ENCODE assay signal across 8 cellular contexts in the genomic region with DNA sequence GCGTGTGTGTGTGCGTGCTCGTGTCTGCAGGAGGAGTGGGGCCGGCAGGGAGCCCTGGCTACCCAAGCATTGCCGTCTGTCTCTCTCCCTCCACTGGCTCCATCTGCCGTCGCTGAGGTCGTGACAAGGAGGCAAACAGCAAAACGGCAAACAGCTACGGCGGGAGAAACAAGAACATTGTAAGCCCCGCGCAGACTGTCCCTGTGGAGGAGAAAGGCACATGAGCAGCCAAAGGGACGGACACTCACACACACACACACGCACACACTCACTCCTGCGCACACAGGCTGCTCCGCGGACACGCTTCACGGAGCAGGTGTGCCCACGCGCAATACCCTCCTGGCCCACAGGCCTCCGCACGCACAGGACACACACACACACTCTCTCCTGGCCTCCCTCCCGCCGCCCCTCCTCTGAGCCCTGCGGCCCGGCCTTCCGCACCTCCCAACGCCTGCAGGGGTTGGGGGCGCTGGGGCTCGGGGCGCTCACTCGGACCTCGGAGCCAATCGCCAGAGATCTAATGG. TPM values are rescaled to one million over a fixed set of nuclear protein-coding genes. Genes with fewer than 3 reads are reported as not detected.
DNase-seq lines count a peak whose midpoint lies in the region; ATAC-seq, FAIRE-seq and TF ChIP-seq lines count a peak whose summit lies in the region.

No MANE protein-coding gene starts in this region.

- ATAC-seq in GM12878 (peak; percentile 59), HepG2 (peak; percentile 25), GM18861 (IDR thresholded peaks at IDR 0.05; ENCODE audit: unreplicated experiment) (no peak)

- H3K9ac ChIP-seq in MM.1S (ENCODE audit: low read length) (no peak overlapping the region), GM12878 (ENCODE audit: control insufficient read depth, insufficient read depth, low read length) (peak overlapping the region; percentile 56; the same call in 1 of the 2 replicates), HepG2 (ENCODE audit: insufficient read depth, low read depth, low read length) (no peak overlapping the region)

- TF ChIP-seq RAD21 in GM12878 (IDR thresholded peaks at IDR 0.05; ENCODE audit: insufficient read depth, low read depth, low read length) (no peak), HepG2 (CRISPR knock-in tag; IDR thresholded peaks at IDR 0.05) (no peak)

- TF ChIP-seq CTCF in MM.1S (IDR thresholded peaks at IDR 0.05; ENCODE audit: low read length) = no peak
- no peak for TF ChIP-seq CTCF in GM12878 (IDR thresholded peaks at IDR 0.05 in 2 of 3, conservative IDR thresholded peaks at IDR 0.05 in 1 of 3; ENCODE audit: control insufficient read depth in 2 of 3, extremely low read depth in 1 of 3, insufficient read depth in 1 of 3, low read depth in 3 of 3, low read length in 3 of 3)
- TF ChIP-seq CTCF in HepG2 (CRISPR knock-in tag; IDR thresholded peaks at IDR 0.05) = no peak
- no peak for TF ChIP-seq CTCF in thyroid gland (IDR thresholded peaks at IDR 0.05)
- TF ChIP-seq CTCF in HFFc6 (IDR thresholded peaks at IDR 0.05) = no peak

- H3K27me3 Mint-ChIP-seq in T-helper 1 cell treated with Interleukin-12 subunit alpha and Interleukin-12 subunit beta and Interleukin-4 antibody, amounts not matched to agents 30 μg/mL and 1 μg/mL, for 36 hours (ENCODE audit: low read depth) = no peaks in the 10 kb centered on the region
- peaks cover 9% of the 10 kb centered on the region for H3K27me3 Mint-ChIP-seq in HFFc6 (ENCODE audit: insufficient read depth)

- peak overlapping the region; percentile 93 for H3K4me2 ChIP-seq in MM.1S (ENCODE audit: low read depth, low read length)
- H3K4me2 ChIP-seq in GM12878 (ENCODE audit: control insufficient read depth, insufficient read depth) = peak overlapping the region; percentile 89
- peak overlapping the region; percentile 87 for H3K4me2 ChIP-seq in HepG2 (ENCODE audit: low read depth, low read length)

- POLR2A ChIA-PET in GM12878 (lab: Charles Lee) = interaction anchor here (0.6 kb wide), 1 partner anchor 14 kb away, joined by 3 read pairs; no protein-coding TSS in a partner anchor
- POLR2A ChIA-PET in HepG2 (lab: Yijun Ruan, JAX) = no interaction called here

- no peaks in the 10 kb centered on the region for H3K36me3 ChIP-seq in MM.1S (replicated peaks; ENCODE audit: insufficient read depth, low read length)
- H3K36me3 ChIP-seq in GM12878 (ENCODE audit: control insufficient read depth in 2 of 2, insufficient read depth in 2 of 2, low read length in 1 of 2) = no peaks in the 10 kb centered on the region
- no peaks in the 10 kb centered on the region for H3K36me3 ChIP-seq in HepG2 (replicated peaks in 1 of 2; ENCODE audit: control insufficient read depth in 1 of 2, insufficient read depth in 2 of 2, low read length in 2 of 2)
- no peaks in the 10 kb centered on the region for H3K36me3 ChIP-seq in thyroid gland

- H3K36me3 Mint-ChIP-seq in T-helper 1 cell treated with Interleukin-12 subunit alpha and Interleukin-12 subunit beta and Interleukin-4 antibody, amounts not matched to agents 30 μg/mL and 1 μg/mL, for 36 hours (ENCODE audit: low read depth) = no peaks in the 10 kb centered on the region
- H3K36me3 Mint-ChIP-seq in HFFc6 (ENCODE audit: low read depth) = no peaks in the 10 kb centered on the region

- H3K9me3 ChIP-seq in MM.1S (replicated peaks; ENCODE audit: insufficient read depth, low read length) = no peaks in the 10 kb centered on the region
- no peaks in the 10 kb centered on the region for H3K9me3 ChIP-seq in GM12878 (replicated peaks; ENCODE audit: control insufficient read depth, insufficient read depth, low read length)
- no peaks in the 10 kb centered on the region for H3K9me3 ChIP-seq in HepG2 (ENCODE audit: low read length)
- no peaks in the 10 kb centered on the region for H3K9me3 ChIP-seq in thyroid gland

- no peaks in the 10 kb centered on the region for H3K9me3 Mint-ChIP-seq in T-helper 1 cell treated with Interleukin-12 subunit alpha and Interleukin-12 subunit beta and Interleukin-4 antibody, amounts not matched to agents 30 μg/mL and 1 μg/mL, for 36 hours
- no peaks in the 10 kb centered on the region for H3K9me3 Mint-ChIP-seq in HFFc6

- H2AFZ ChIP-seq in MM.1S (ENCODE audit: low read length) = no peak overlapping the region
- peak overlapping the region; percentile 78 for H2AFZ ChIP-seq in GM12878 (ENCODE audit: control insufficient read depth, low read depth, low read length)
- no peak overlapping the region for H2AFZ ChIP-seq in HepG2 (ENCODE audit: low read length)

- intact Hi-C loops in GM12878 (cut with micrococcal nuclease; ENCODE audit: unreplicated experiment) (loop anchor here (10.0 kb wide), 1 partner anchor 454 kb away; no protein-coding TSS in a partner anchor), HepG2 (cut with micrococcal nuclease; ENCODE audit: unreplicated experiment) (no loop called here), thyroid gland (cut with DNase I) (no loop called here)

- BruUV-seq in GM12878 (replicated peaks; lab: Mats Ljungman, UMichigan) (no TSS peak), HepG2 (replicated peaks; lab: Mats Ljungman, UMichigan) (no TSS peak)

- H3K27me3 ChIP-seq in MM.1S (replicated peaks; ENCODE audit: insufficient read depth, low read length) = peaks cover 95% of the 10 kb centered on the region
- no peaks in the 10 kb centered on the region; a peak in 1 of 4 replicates for H3K27me3 ChIP-seq in GM12878 (replicated peaks in 1 of 2; ENCODE audit: control insufficient read depth in 2 of 2, insufficient read depth in 2 of 2, low read length in 1 of 2)
- peaks cover 9 to 95% of the 10 kb centered on the region in 2 experiments; a peak in 4 of 5 replicates for H3K27me3 ChIP-seq in HepG2 (ENCODE audit: control insufficient read depth in 1 of 2, insufficient read depth in 2 of 2, low read length in 2 of 2)
- no peaks in the 10 kb centered on the region for H3K27me3 ChIP-seq in thyroid gland

- H3F3A ChIP-seq in MM.1S (ENCODE audit: insufficient read depth, low read length) = no peaks in the 10 kb centered on the region; the same call in 1 of the 2 replicates

- H3K4me1 ChIP-seq in MM.1S (ENCODE audit: low read length) (no peaks in the 10 kb centered on the region), GM12878 (ENCODE audit: control insufficient read depth, insufficient read depth, low read length) (peaks cover 49% of the 10 kb centered on the region), HepG2 (ENCODE audit: insufficient read depth, low read length) (peaks cover 14% of the 10 kb centered on the region), thyroid gland (peaks cover 18 to 43% of the 10 kb centered on the region in 2 donors)

- 3% methylated on average over 33 of the region's 36 CpGs for WGBS in GM12878 (ENCODE audit: insufficient coverage, insufficient replicate concordance, low lambda C conversion rate, missing lambda C conversion rate)
- 12% methylated on average over 21 of the region's 36 CpGs for WGBS in HepG2 (ENCODE audit: low lambda C conversion rate)
- WGBS in thyroid gland, 2 donors = 3 to 8% methylated on average over 15 to 33 of the region's 36 CpGs

- SMC1A ChIA-PET in GM12878 (lab: Charles Lee; ENCODE audit: uncharacterized antibody, unreplicated experiment) = no interaction called here

- no peak for DNase-seq in T-helper 1 cell
- DNase-seq in MM.1S = no peak
- no peak for DNase-seq in GM12878 (ENCODE audit: low read depth, low spot score)
- DNase-seq in HepG2 (ENCODE audit: low spot score) = no peak
- DNase-seq in thyroid gland = peak; percentile 80 to 82
- DNase-seq in HFFc6 = no peak

- no peak for TF ChIP-seq POLR2A in GM12878 (IDR thresholded peaks at IDR 0.05; ENCODE audit: low read depth, low read length)
- TF ChIP-seq POLR2A in HepG2 (IDR thresholded peaks at IDR 0.05; ENCODE audit: insufficient read depth in 1 of 2, low read depth in 2 of 2, low read length in 2 of 2) = no peak
- peak in 1 of 2 donors; percentile 30 for TF ChIP-seq POLR2A in thyroid gland (IDR thresholded peaks at IDR 0.05)

- H3K4me1 Mint-ChIP-seq in T-helper 1 cell treated with Interleukin-12 subunit alpha and Interleukin-12 subunit beta and Interleukin-4 antibody, amounts not matched to agents 30 μg/mL and 1 μg/mL, for 36 hours (ENCODE audit: low read depth) = peaks cover 20% of the 10 kb centered on the region
- H3K4me1 Mint-ChIP-seq in HFFc6 (ENCODE audit: low read depth) = peaks cover 9% of the 10 kb centered on the region

- CTCF ChIA-PET in GM12878 (lab: Yijun Ruan, JAX) (interaction anchor here (0.7 to 2.2 kb wide), 5 partner anchors 9 to 207 kb away, joined by 3 to 5 read pairs (median 3); partner anchors contain the start of gene CALCOCO1), HepG2 (lab: Yijun Ruan, JAX; ENCODE audit: low intra/inter-chr PET ratio, low total read pairs) (no interaction called here)

- H3K4me3 ChIP-seq in MM.1S (ENCODE audit: low read length) = peak overlapping the region; percentile 55
- peak overlapping the region; percentile 68; the same call in 1 of the 2 replicates for H3K4me3 ChIP-seq in GM12878
- H3K4me3 ChIP-seq in HepG2 (replicated peaks in 1 of 3; ENCODE audit: insufficient read depth in 1 of 3, low read depth in 2 of 3, low read length in 3 of 3) = peak overlapping the region; percentile 38 to 73 (median 45); a peak in 5 of 6 replicates
- H3K4me3 ChIP-seq in thyroid gland (replicated peaks in 1 of 3) = peak overlapping the region; percentile 12 to 46 (median 28)

- TF ChIP-seq EP300 in GM12878 (IDR thresholded peaks at IDR 0.05; ENCODE audit: borderline replicate concordance in 1 of 2, control insufficient read depth in 1 of 2, low read depth in 2 of 2, low read length in 2 of 2) (peak in 1 of 2 experiments; percentile 38; a peak in 3 of 4 replicates), HepG2 (IDR thresholded peaks at IDR 0.05; ENCODE audit: low read depth in 2 of 2, low read length in 2 of 2) (no peak), HepG2 (CRISPR knock-in tag; IDR thresholded peaks at IDR 0.05; ENCODE audit: borderline replicate concordance) (no peak)

- in situ Hi-C loops in GM12878 (cut with MboI) = no loop called here
- in situ Hi-C loops in HepG2 (cut with HindIII; ENCODE audit: extremely low pct_ligation_motif_present, low pct_unique_long_range_greater_than_20kb) = loop anchor here (10.0 kb wide), 1 partner anchor 464 kb away; no protein-coding TSS in a partner anchor

- H3K79me2 ChIP-seq in MM.1S (ENCODE audit: low read length) (no peaks in the 10 kb centered on the region), GM12878 (ENCODE audit: control insufficient read depth, insufficient read depth, low read length) (no peaks in the 10 kb centered on the region), HepG2 (ENCODE audit: insufficient read depth, low read length) (no peaks in the 10 kb centered on the region)

- no peak overlapping the region for H3K27ac ChIP-seq in MM.1S (ENCODE audit: low read length)
- peak overlapping the region; percentile 14; the same call in 1 of the 2 replicates for H3K27ac ChIP-seq in GM12878 (ENCODE audit: control insufficient read depth, insufficient read depth)
- H3K27ac ChIP-seq in HepG2 (ENCODE audit: extremely low read length, insufficient read depth, low read length) = no peak overlapping the region
- peak overlapping the region; percentile 52 to 87 (median 79) for H3K27ac ChIP-seq in thyroid gland

- FAIRE-seq in GM12878 (lab: Jason Lieb, UNC) = no peak
- FAIRE-seq in HepG2 (lab: Jason Lieb, UNC) = no peak

- H3K4me3 Mint-ChIP-seq in T-helper 1 cell treated with Interleukin-12 subunit alpha and Interleukin-12 subunit beta and Interleukin-4 antibody, amounts not matched to agents 30 μg/mL and 1 μg/mL, for 36 hours = peak overlapping the region; percentile 17
- no peak overlapping the region; the same call in 1 of the 2 replicates for H3K4me3 Mint-ChIP-seq in HFFc6

- H3K9me2 ChIP-seq in MM.1S (replicated peaks; ENCODE audit: insufficient read depth, low read length) = no peaks in the 10 kb centered on the region

- H4K20me1 ChIP-seq in MM.1S (ENCODE audit: insufficient read depth, low read length) (no peaks in the 10 kb centered on the region), GM12878 (ENCODE audit: control insufficient read depth, insufficient read depth) (no peaks in the 10 kb centered on the region), HepG2 (ENCODE audit: insufficient read depth, low read length) (no peaks in the 10 kb centered on the region)

- RAD21 ChIA-PET in GM12878 (lab: Charles Lee; ENCODE audit: unreplicated experiment) = interaction anchor here (0.9 to 2.0 kb wide), 3 partner anchors 50 to 468 kb away, joined by 3 to 7 read pairs (median 3); no protein-coding TSS in a partner anchor

- H3K27ac Mint-ChIP-seq in T-helper 1 cell treated with Interleukin-12 subunit alpha and Interleukin-12 subunit beta and Interleukin-4 antibody, amounts not matched to agents 30 μg/mL and 1 μg/mL, for 36 hours = no peak overlapping the region
- no peak overlapping the region for H3K27ac Mint-ChIP-seq in HFFc6

RNA-seq across cellular contexts. Expression of gene CISTR, which starts 0.9 kb away (rescaled TPM):
- 2.6 TPM in 1 of 2 replicates, not detected in the other for total RNA-seq in GM12878 (2013; cell fraction: nucleolus; rRNA removed)
- not detected in 2 replicates for total RNA-seq in GM12878 (2014; rRNA removed)
- total RNA-seq in GM12878 (2014; rRNA removed; fragmentation: Illumina TruSeq; extraction: Trizol) = not detected in 2 replicates
- total RNA-seq in GM12878 (2021) = not detected in 2 replicates
- not detected for polyA plus RNA-seq in GM12878 (2011; ENCODE audit: low read depth)
- 0.19 and 0.26 TPM in 2 replicates for polyA plus RNA-seq in GM12878 (2011; rRNA removed)
- polyA plus RNA-seq in GM12878 (2011; cell fraction: cytosol; rRNA removed) = 0.13 and 0.32 TPM in 2 replicates
- polyA plus RNA-seq in GM12878 (2011; cell fraction: nucleus; rRNA removed) = 0.73 and 1.7 TPM in 2 replicates
- not detected in 2 replicates for polyA plus RNA-seq in GM12878 (2012)
- not detected in 2 replicates for polyA plus RNA-seq in GM12878 (2014; fragmentation: Illumina TruSeq; extraction: Trizol)
- polyA plus RNA-seq in GM12878 (2014; fragmentation: Nextera tagmentation; extraction: Ambion mirVana) = not detected
- not detected in 2 replicates for polyA plus RNA-seq in GM12878 (2014; rRNA removed)
- polyA plus RNA-seq in GM12878 (2016; fragmentation: Nextera tagmentation; extraction: Ambion mirVana) = not detected
- polyA minus RNA-seq in GM12878 (2011; rRNA and poly(A)+ RNA removed) = 2.2 and 4.3 TPM in 2 replicates
- 3.3 TPM in 1 of 2 replicates, not detected in the other for polyA minus RNA-seq in GM12878 (2011; cell fraction: cytosol; rRNA and poly(A)+ RNA removed)
- polyA minus RNA-seq in GM12878 (2011; cell fraction: nucleus; rRNA and poly(A)+ RNA removed) = 2.1 and 3.4 TPM in 2 replicates
- total RNA-seq in HepG2 (2016; rRNA removed; fragmentation: Illumina TruSeq; extraction: Trizol) = not detected in 2 replicates
- not detected in 2 replicates for total RNA-seq in HepG2 (2016; cell fraction: cytosol; rRNA removed; fragmentation: Illumina TruSeq; extraction: Trizol; ENCODE audit: low read depth)
- not detected in 2 replicates for total RNA-seq in HepG2 (2016; cell fraction: insoluble cytoplasmic fraction; rRNA removed; fragmentation: Illumina TruSeq; extraction: Trizol)
- total RNA-seq in HepG2 (2016; cell fraction: membrane; rRNA removed; fragmentation: Illumina TruSeq; extraction: Trizol) = not detected in 2 replicates
- total RNA-seq in HepG2 (2016; cell fraction: nucleus; rRNA removed; fragmentation: Illumina TruSeq; extraction: Trizol) = not detected in 2 replicates
- not detected in 2 replicates for polyA plus RNA-seq in HepG2 (2011; rRNA removed)
- not detected in 2 replicates for polyA plus RNA-seq in HepG2 (2011; cell fraction: cytosol; rRNA removed)
- polyA plus RNA-seq in HepG2 (2011; cell fraction: nucleus; rRNA removed) = not detected in 2 replicates
- not detected in 2 replicates for polyA plus RNA-seq in HepG2 (2012)
- polyA plus RNA-seq in HepG2 (2016; cell fraction: cytosol; fragmentation: Illumina TruSeq; extraction: Trizol; ENCODE audit: low read depth) = not detected in 2 replicates
- not detected in 2 replicates for polyA plus RNA-seq in HepG2 (2016; cell fraction: insoluble cytoplasmic fraction; fragmentation: Illumina TruSeq; extraction: Trizol; ENCODE audit: low read depth)
- not detected in 2 replicates for polyA plus RNA-seq in HepG2 (2016; cell fraction: membrane; fragmentation: Illumina TruSeq; extraction: Trizol; ENCODE audit: low read depth)
- polyA plus RNA-seq in HepG2 (2016; cell fraction: nucleus; fragmentation: Illumina TruSeq; extraction: Trizol; ENCODE audit: insufficient read depth, low read depth) = not detected in 2 replicates
- not detected in 2 replicates for polyA minus RNA-seq in HepG2 (2011; rRNA and poly(A)+ RNA removed; ENCODE audit: low replicate concordance)
- polyA minus RNA-seq in HepG2 (2011; cell fraction: cytosol; rRNA and poly(A)+ RNA removed) = not detected in 2 replicates
- polyA minus RNA-seq in HepG2 (2011; cell fraction: nucleus; rRNA and poly(A)+ RNA removed) = not detected in 2 replicates
- total RNA-seq in thyroid gland = not detected
- not detected for total RNA-seq in HFFc6 (2021; fragmentation: NEBNext Ultra II Directional; extraction: Animal tissue kit (Norgen Biotek cat#: 25700))

RNA-seq across cellular contexts. Expression of gene CALCOCO1, which starts 23.6 kb away (rescaled TPM):
- total RNA-seq in GM12878 (2013; cell fraction: nucleolus; rRNA removed) = 126 and 133 TPM in 2 replicates
- 13.7 and 15.7 TPM in 2 replicates for total RNA-seq in GM12878 (2014; rRNA removed)
- 13.4 and 13.7 TPM in 2 replicates for total RNA-seq in GM12878 (2014; rRNA removed; fragmentation: Illumina TruSeq; extraction: Trizol)
- total RNA-seq in GM12878 (2021) = 18.1 and 18.6 TPM in 2 replicates
- 52.7 TPM for polyA plus RNA-seq in GM12878 (2011; ENCODE audit: low read depth)
- 44.6 and 55.9 TPM in 2 replicates for polyA plus RNA-seq in GM12878 (2011; rRNA removed)
- polyA plus RNA-seq in GM12878 (2011; cell fraction: cytosol; rRNA removed) = 43.8 and 59.2 TPM in 2 replicates
- polyA plus RNA-seq in GM12878 (2011; cell fraction: nucleus; rRNA removed) = 117 and 243 TPM in 2 replicates
- polyA plus RNA-seq in GM12878 (2012) = 44.7 and 46.0 TPM in 2 replicates
- 24.5 and 27.2 TPM in 2 replicates for polyA plus RNA-seq in GM12878 (2014; fragmentation: Illumina TruSeq; extraction: Trizol)
- 1 to 10 TPM; 2.8 to 4.4 TPM for polyA plus RNA-seq in GM12878 (2014; fragmentation: Nextera tagmentation; extraction: Ambion mirVana)
- 14.1 and 19.0 TPM in 2 replicates for polyA plus RNA-seq in GM12878 (2014; rRNA removed)
- 10 to 100 TPM; 12.5 to 12.7 TPM for polyA plus RNA-seq in GM12878 (2016; fragmentation: Nextera tagmentation; extraction: Ambion mirVana)
- polyA minus RNA-seq in GM12878 (2011; rRNA and poly(A)+ RNA removed) = 40.1 and 42.6 TPM in 2 replicates
- 9.6 and 10.2 TPM in 2 replicates for polyA minus RNA-seq in GM12878 (2011; cell fraction: cytosol; rRNA and poly(A)+ RNA removed)
- polyA minus RNA-seq in GM12878 (2011; cell fraction: nucleus; rRNA and poly(A)+ RNA removed) = 36.1 and 39.6 TPM in 2 replicates
- total RNA-seq in HepG2 (2016; rRNA removed; fragmentation: Illumina TruSeq; extraction: Trizol) = 4.9 and 7.7 TPM in 2 replicates
- 0.81 and 0.88 TPM in 2 replicates for total RNA-seq in HepG2 (2016; cell fraction: cytosol; rRNA removed; fragmentation: Illumina TruSeq; extraction: Trizol; ENCODE audit: low read depth)
- total RNA-seq in HepG2 (2016; cell fraction: insoluble cytoplasmic fraction; rRNA removed; fragmentation: Illumina TruSeq; extraction: Trizol) = 5.4 and 6.9 TPM in 2 replicates
- 1.0 and 1.4 TPM in 2 replicates for total RNA-seq in HepG2 (2016; cell fraction: membrane; rRNA removed; fragmentation: Illumina TruSeq; extraction: Trizol)
- total RNA-seq in HepG2 (2016; cell fraction: nucleus; rRNA removed; fragmentation: Illumina TruSeq; extraction: Trizol) = 10.7 and 11.7 TPM in 2 replicates
- 47.7 and 57.2 TPM in 2 replicates for polyA plus RNA-seq in HepG2 (2011; rRNA removed)
- polyA plus RNA-seq in HepG2 (2011; cell fraction: cytosol; rRNA removed) = 19.0 and 25.5 TPM in 2 replicates
- polyA plus RNA-seq in HepG2 (2011; cell fraction: nucleus; rRNA removed) = 439 and 465 TPM in 2 replicates
- 33.3 and 36.8 TPM in 2 replicates for polyA plus RNA-seq in HepG2 (2012)
- 0.11 and 0.44 TPM in 2 replicates for polyA plus RNA-seq in HepG2 (2016; cell fraction: cytosol; fragmentation: Illumina TruSeq; extraction: Trizol; ENCODE audit: low read depth)
- polyA plus RNA-seq in HepG2 (2016; cell fraction: insoluble cytoplasmic fraction; fragmentation: Illumina TruSeq; extraction: Trizol; ENCODE audit: low read depth) = 3.8 and 4.3 TPM in 2 replicates
- polyA plus RNA-seq in HepG2 (2016; cell fraction: membrane; fragmentation: Illumina TruSeq; extraction: Trizol; ENCODE audit: low read depth) = 0.77 and 1.1 TPM in 2 replicates
- 21.6 and 24.3 TPM in 2 replicates for polyA plus RNA-seq in HepG2 (2016; cell fraction: nucleus; fragmentation: Illumina TruSeq; extraction: Trizol; ENCODE audit: insufficient read depth, low read depth)
- 53.0 and 73.1 TPM in 2 replicates for polyA minus RNA-seq in HepG2 (2011; rRNA and poly(A)+ RNA removed; ENCODE audit: low replicate concordance)
- polyA minus RNA-seq in HepG2 (2011; cell fraction: cytosol; rRNA and poly(A)+ RNA removed) = 5.3 and 6.5 TPM in 2 replicates
- polyA minus RNA-seq in HepG2 (2011; cell fraction: nucleus; rRNA and poly(A)+ RNA removed) = 71.2 and 84.0 TPM in 2 replicates
- total RNA-seq in thyroid gland = 100 to 1,000 TPM; 153 to 212 (median 155) TPM
- 10 to 100 TPM; 77.3 to 99.3 (median 87.2) TPM for total RNA-seq in HFFc6 (2021; fragmentation: NEBNext Ultra II Directional; extraction: Animal tissue kit (Norgen Biotek cat#: 25700))

Comparison
In these comparisons a context has a peak if more than half of its experiments do, and no peak if none do; other contexts are left out.
1. DNase-seq: peak in thyroid gland (2 of 2); none in T-helper 1 cell (0 of 5), MM.1S (single experiment), GM12878 (single experiment), HepG2 (single experiment) and HFFc6 (single experiment).
2. H3K27ac ChIP-seq: peak in GM12878 (single experiment) and thyroid gland (3 of 3); none in MM.1S (single experiment) and HepG2 (single experiment).
3. Peak in every context shown above with its lines, with median percentiles within 50 percentile points of each other: H3K4me2 ChIP-seq and H3K4me3 ChIP-seq.